Comparison of ENCODE assay signal across 12 cellular contexts in the genomic region with DNA sequence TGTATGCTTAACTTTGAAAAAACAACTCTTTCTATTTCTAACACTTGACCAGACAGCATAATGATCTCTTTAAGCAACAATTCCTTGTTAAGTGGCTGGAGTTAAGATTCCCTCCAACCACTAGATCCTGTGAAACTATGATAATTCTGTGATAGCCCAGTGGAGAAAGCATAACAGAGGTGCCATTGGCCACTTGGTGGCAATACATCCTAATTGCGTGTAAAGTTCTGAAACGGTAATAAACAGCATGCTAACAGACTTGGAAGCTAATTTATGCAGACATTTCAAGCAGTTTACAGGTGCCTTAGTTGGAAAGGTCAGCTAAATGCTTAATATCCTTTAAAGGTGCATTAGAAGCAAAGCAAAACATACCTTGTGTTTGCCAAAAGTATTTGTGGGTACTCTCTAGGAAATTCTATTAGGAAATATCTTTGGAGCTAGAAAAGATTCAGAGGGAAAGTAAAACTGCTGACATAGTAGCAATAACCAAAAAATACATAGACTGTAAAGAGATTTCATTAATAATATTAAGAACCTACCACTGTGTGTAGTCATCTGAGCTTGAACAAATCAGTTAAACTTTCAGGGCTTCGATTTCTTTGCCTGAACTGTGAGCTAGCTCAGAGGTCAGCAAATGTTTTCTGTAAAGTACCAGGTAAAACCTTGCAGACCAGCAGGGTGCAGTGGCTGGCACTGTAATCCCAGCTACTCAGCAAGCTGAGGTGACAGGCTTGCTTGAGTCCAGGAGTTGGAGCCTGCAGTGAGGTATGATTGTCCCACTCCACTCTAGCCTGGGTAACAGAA. TPM values are rescaled to one million over a fixed set of nuclear protein-coding genes. Genes with fewer than 3 reads are reported as not detected.
DNase-seq lines count a peak whose midpoint lies in the region; ATAC-seq and TF ChIP-seq lines count a peak whose summit lies in the region.
"Had no signal": no experiment of that assay in that cellular context is flagged by ENCODE, and none has a peak within 500 bp of the region (broad histone marks: within the 10 kb centered on the region; RNA-seq: fewer than 3 reads in every experiment).

No MANE protein-coding gene starts in this region.

- H3K36me3 ChIP-seq in GM06990 (ENCODE audit: control insufficient read depth, insufficient read depth, low read length) = no peaks in the 10 kb centered on the region
- no peaks in the 10 kb centered on the region for H3K36me3 ChIP-seq in RWPE2 (ENCODE audit: low read depth)
- no peaks in the 10 kb centered on the region for H3K36me3 ChIP-seq in mesenchymal stem cell (ENCODE audit: control insufficient read depth in 1 of 2, insufficient read depth in 2 of 2, low read depth in 1 of 2, low read length in 2 of 2)
- H3K36me3 ChIP-seq: heart left ventricle had no signal

- H3K27me3 ChIP-seq in GM06990 (replicated peaks; ENCODE audit: control insufficient read depth, insufficient read depth, low read length) = no peaks in the 10 kb centered on the region
- H3K27me3 ChIP-seq in RWPE2 (ENCODE audit: insufficient read depth, poor library complexity, severe bottlenecking) = no peaks in the 10 kb centered on the region
- H3K27me3 ChIP-seq in mesenchymal stem cell (ENCODE audit: control insufficient read depth in 1 of 2, insufficient read depth in 1 of 2, low read length in 2 of 2) = peaks cover 0 to 8% of the 10 kb centered on the region in 2 experiments

- peak; percentile 46 for ATAC-seq in GM21390 (IDR thresholded peaks at IDR 0.05; ENCODE audit: unreplicated experiment)
- peak; percentile 91 for ATAC-seq in RWPE2 (ENCODE audit: low read depth)
- ATAC-seq in left colon = peak; percentile 77
- ATAC-seq in HG02642 (IDR thresholded peaks at IDR 0.05; ENCODE audit: poor library complexity, unreplicated experiment) = no peak
- ATAC-seq in HG03025 (IDR thresholded peaks at IDR 0.05; ENCODE audit: low FRiP score, unreplicated experiment) = no peak
- no peak for ATAC-seq in GM18907 (IDR thresholded peaks at IDR 0.05; ENCODE audit: unreplicated experiment)

- H3K9ac ChIP-seq in mesenchymal stem cell (ENCODE audit: low read length) = no peak overlapping the region

- H2AK5ac ChIP-seq in mesenchymal stem cell (ENCODE audit: low read length, severe bottlenecking) = no peak overlapping the region

- no peaks in the 10 kb centered on the region for H3K9me3 ChIP-seq in RWPE2 (ENCODE audit: severe bottlenecking)
- H3K9me3 ChIP-seq in mesenchymal stem cell (ENCODE audit: control insufficient read depth, low read length) = no peaks in the 10 kb centered on the region

- intact Hi-C loops in left colon (cut with DNase I, micrococcal nuclease) = no loop called here

- no peak overlapping the region for H2BK12ac ChIP-seq in mesenchymal stem cell (ENCODE audit: low read length in 2 of 2)

- H3K18ac ChIP-seq in mesenchymal stem cell (ENCODE audit: low read depth in 1 of 2, low read length in 2 of 2) = no peak overlapping the region

- no peak overlapping the region for H2AFZ ChIP-seq in mesenchymal stem cell (ENCODE audit: low read depth, low read length)

- H3K27ac ChIP-seq in RWPE2 (ENCODE audit: poor library complexity, severe bottlenecking) (no peak overlapping the region), mesenchymal stem cell (ENCODE audit: low read length, poor library complexity, severe bottlenecking) (no peak overlapping the region)
- H3K27ac ChIP-seq: heart left ventricle had no signal

- no peak overlapping the region for H4K8ac ChIP-seq in mesenchymal stem cell (ENCODE audit: low read length)

- 72% methylated on average over 3 of the region's 3 CpGs for WGBS in mesenchymal stem cell

- no peak overlapping the region for H4K91ac ChIP-seq in mesenchymal stem cell (ENCODE audit: low read length)

- peak; percentile 39 for TF ChIP-seq CTCF in GM06990 (IDR thresholded peaks at IDR 0.05; ENCODE audit: insufficient read depth, low read length, poor library complexity, severe bottlenecking)
- TF ChIP-seq CTCF in RWPE2 (IDR thresholded peaks at IDR 0.05; ENCODE audit: poor library complexity, severe bottlenecking) = peak; percentile 77

- H3K14ac ChIP-seq in mesenchymal stem cell (ENCODE audit: low read length in 2 of 2) = no peak overlapping the region

- no peak for DNase-seq in GM06990 (ENCODE audit: extremely low read depth, insufficient read length)
- no peak for DNase-seq in RWPE2 (ENCODE audit: low spot score)
- DNase-seq in left colon = peak; percentile 58 to 61
- DNase-seq in mesenchymal stem cell = no peak
- DNase-seq: activated T-cell treated with anti-CD3 and anti-CD28 coated beads, Interleukin-2, amount 50 U/mL, for 1 hour; heart left ventricle; NCI-H187 treated with DMSO at 0.1 percent for 48 hours; stimulated activated CD4-positive, alpha-beta T cell treated with anti-CD3 and anti-CD28 coated beads, Interleukin-2, amount 100 ng/mL, for 48 hours had no signal

- H3K79me1 ChIP-seq in mesenchymal stem cell (replicated peaks; ENCODE audit: low read length, poor library complexity, severe bottlenecking) = no peaks in the 10 kb centered on the region

- no peak overlapping the region for H2BK15ac ChIP-seq in mesenchymal stem cell (ENCODE audit: low read depth, poor library complexity, severe bottlenecking)

- no peak overlapping the region for H2BK120ac ChIP-seq in mesenchymal stem cell (ENCODE audit: low read depth, low read length)

- H3K4me2 ChIP-seq in mesenchymal stem cell (ENCODE audit: low read length, poor library complexity, severe bottlenecking) = no peak overlapping the region

- H2BK5ac ChIP-seq in mesenchymal stem cell (ENCODE audit: low read depth, low read length, poor library complexity, severe bottlenecking) = no peak overlapping the region

- H3K23ac ChIP-seq in mesenchymal stem cell (ENCODE audit: low read length in 2 of 2) = no peak overlapping the region

- H3K4me3 ChIP-seq in GM06990 (replicated peaks; ENCODE audit: low read depth, low read length) = no peak overlapping the region
- no peak overlapping the region for H3K4me3 ChIP-seq in RWPE2 (ENCODE audit: severe bottlenecking)
- H3K4me3 ChIP-seq in mesenchymal stem cell (ENCODE audit: insufficient read depth in 1 of 2, low read depth in 1 of 2, low read length in 2 of 2) = no peak overlapping the region
- H3K4me3 ChIP-seq: heart left ventricle had no signal

- no peak overlapping the region for H3K4ac ChIP-seq in mesenchymal stem cell (ENCODE audit: low read depth in 1 of 2, low read length in 2 of 2)

- H3K4me1 ChIP-seq in RWPE2 (ENCODE audit: insufficient read depth, poor library complexity, severe bottlenecking) = peaks cover 10% of the 10 kb centered on the region
- H3K4me1 ChIP-seq in mesenchymal stem cell (ENCODE audit: control insufficient read depth, insufficient read depth, low read depth, low read length) = no peaks in the 10 kb centered on the region
- H3K4me1 ChIP-seq: heart left ventricle had no signal

RNA-seq across cellular contexts. Expression of a gene that starts 19.0 kb away (rescaled TPM):
- 1 to 10 TPM; 1.1 to 1.3 TPM for total RNA-seq in left colon
- 0.14 TPM for polyA plus RNA-seq in mesenchymal stem cell (2013, experiment 1 of 2)
- 0.05 TPM for polyA plus RNA-seq in mesenchymal stem cell (2013, experiment 2 of 2)

Comparison
In these comparisons a context has a peak if more than half of its experiments do, and no peak if none do; other contexts are left out.
1. DNase-seq: peak in left colon (2 of 2); none in GM06990 (single experiment), RWPE2 (single experiment) and mesenchymal stem cell (single experiment).
2. ATAC-seq: peak in GM21390 (single experiment), RWPE2 (single experiment) and left colon (single experiment); none in HG02642 (single experiment), HG03025 (single experiment) and GM18907 (single experiment).